In the genomic region with DNA sequence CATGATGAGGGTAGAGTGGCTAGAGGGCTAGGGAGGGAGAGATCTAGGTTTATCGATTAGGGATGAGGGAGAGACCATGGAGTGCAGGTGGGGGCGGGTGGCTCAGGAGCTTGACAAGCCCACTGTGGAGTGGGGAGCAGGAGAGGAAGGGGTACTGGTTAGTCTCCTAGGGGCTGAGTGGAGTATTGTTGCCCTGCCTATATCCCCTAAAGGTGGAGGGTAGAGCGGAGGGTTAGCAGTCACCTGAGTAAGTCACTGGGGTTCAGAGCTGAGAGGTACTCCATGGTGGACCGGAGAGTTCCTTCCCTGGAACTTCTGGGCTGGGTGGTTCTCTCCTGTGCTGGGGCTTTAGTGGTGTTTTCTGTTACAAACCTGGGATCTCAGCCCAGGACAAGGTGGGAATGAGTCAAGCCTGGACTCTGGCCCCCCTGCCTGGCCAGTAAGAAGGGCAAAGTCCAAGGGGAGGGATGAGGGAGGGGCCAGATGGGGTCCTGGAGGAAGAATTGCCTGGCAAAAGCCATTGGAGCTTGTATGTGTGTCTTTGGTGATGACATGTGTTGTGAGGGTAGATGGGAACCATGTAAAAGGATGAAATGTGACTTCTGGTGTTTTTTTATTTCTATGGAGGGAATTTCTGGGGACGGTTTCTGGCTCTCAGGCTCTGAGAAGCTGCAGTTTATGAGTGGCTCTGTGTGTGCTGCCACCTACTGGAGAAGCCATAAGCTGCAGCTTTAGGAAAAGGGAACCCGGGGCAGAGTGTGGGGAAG, we compare ENCODE assay signal across 8 cellular contexts. TPM values are rescaled to one million over a fixed set of nuclear protein-coding genes. Genes with fewer than 3 reads are reported as not detected.
DNase-seq lines count a peak whose midpoint lies in the region; ATAC-seq and TF ChIP-seq lines count a peak whose summit lies in the region.

A gene with protein sequence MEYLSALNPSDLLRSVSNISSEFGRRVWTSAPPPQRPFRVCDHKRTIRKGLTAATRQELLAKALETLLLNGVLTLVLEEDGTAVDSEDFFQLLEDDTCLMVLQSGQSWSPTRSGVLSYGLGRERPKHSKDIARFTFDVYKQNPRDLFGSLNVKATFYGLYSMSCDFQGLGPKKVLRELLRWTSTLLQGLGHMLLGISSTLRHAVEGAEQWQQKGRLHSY (minus strand): TSS at position 403 of the 767 bp plus-strand sequence. CDS start 119 bp downstream, at position 284.

- TF ChIP-seq CTCF in foreskin keratinocyte (conservative IDR thresholded peaks at IDR 0.05), result peak; percentile 90
- peak; percentile 62 to 78 (median 65) for TF ChIP-seq CTCF in ovary (IDR thresholded peaks at IDR 0.05)

- H3K4me1 ChIP-seq in SJSA1 (replicated peaks), result no peaks in the 10 kb centered on the region
- H3K4me1 ChIP-seq in foreskin keratinocyte, result peaks cover 12% of the 10 kb centered on the region
- H3K4me1 ChIP-seq in ovary (ENCODE audit: insufficient read depth), result peaks cover 12% of the 10 kb centered on the region

- H3K27ac ChIP-seq in SJSA1 (no peak within 1 kb of the TSS), foreskin keratinocyte (no peak within 1 kb of the TSS), ovary (no peak within 1 kb of the TSS)

- intact Hi-C loops in ovary (cut with DNase I), result loop anchor here in 1 of 4 donors (5.0 kb wide), 1 partner anchor 65 kb away; a partner anchor contains a TSS

- H3K9me3 ChIP-seq in SJSA1 (replicated peaks), result no peaks in the 10 kb centered on the region
- no peaks in the 10 kb centered on the region for H3K9me3 ChIP-seq in ovary

- no peaks in the 10 kb centered on the region for H3K27me3 ChIP-seq in SJSA1 (replicated peaks)
- H3K27me3 ChIP-seq in foreskin keratinocyte, result no peaks in the 10 kb centered on the region
- no peaks in the 10 kb centered on the region for H3K27me3 ChIP-seq in ovary

- DNase-seq in ELR (ENCODE audit: low read depth), result peak; percentile 67
- peak; percentile 97 for DNase-seq in HuH-7.5 (ENCODE audit: low spot score)
- peak; percentile 38 to 64 for DNase-seq in SJSA1 (ENCODE audit: low read depth in 1 of 2, low spot score in 2 of 2)
- DNase-seq in activated naive CD4-positive, alpha-beta T cell treated with anti-CD3 and anti-CD28 coated beads, Interleukin-2, amount 50 U/mL, for 16 hours, result peak; percentile 57
- peak in 1 of 2 donors; percentile 38 for DNase-seq in foreskin keratinocyte
- peak; percentile 47 to 67 (median 62) for DNase-seq in ovary

- no peak within 1 kb of the TSS for H3K4me3 ChIP-seq in SJSA1
- no peak within 1 kb of the TSS for H3K4me3 ChIP-seq in ovary

- ATAC-seq in foreskin keratinocyte (peak; percentile 21), GM21737 (IDR thresholded peaks at IDR 0.05; ENCODE audit: unreplicated experiment) (no peak), GM18909 (IDR thresholded peaks at IDR 0.05; ENCODE audit: poor library complexity, unreplicated experiment) (no peak)

- 50 to 59% (median 57%) methylated on average over 6 of the region's 6 CpGs for WGBS in ovary, 3 donors

- no peak for TF ChIP-seq EP300 in ovary (IDR thresholded peaks at IDR 0.05)

- H3K36me3 ChIP-seq in SJSA1 (peaks cover 55% of the 10 kb centered on the region), ovary (no peaks in the 10 kb centered on the region)

- no peak for TF ChIP-seq POLR2A in ovary (IDR thresholded peaks at IDR 0.05)

RNA-seq across cellular contexts. Expression of the gene that starts here (rescaled TPM):
- total RNA-seq in SJSA1 (2014; rRNA removed; shearing (Covaris generic)), result not detected in 2 replicates
- total RNA-seq in foreskin keratinocyte (2.6 and 2.7 TPM in 2 replicates), ovary (10 to 100 TPM; 13.8 to 38.4 (median 22.6) TPM)
- polyA plus RNA-seq in foreskin keratinocyte (2.4 and 3.4 TPM in 2 replicates), ovary (10 to 100 TPM; 17.1 to 29.0 TPM)

Comparison
In these comparisons a context has a peak if more than half of its experiments do, and no peak if none do; other contexts are left out.
1. Peak in DNase-seq in SJSA1; RNA of the gene not detected or under 1 TPM.